Comparison of ENCODE assay signal across 34 cellular contexts in the genomic region with DNA sequence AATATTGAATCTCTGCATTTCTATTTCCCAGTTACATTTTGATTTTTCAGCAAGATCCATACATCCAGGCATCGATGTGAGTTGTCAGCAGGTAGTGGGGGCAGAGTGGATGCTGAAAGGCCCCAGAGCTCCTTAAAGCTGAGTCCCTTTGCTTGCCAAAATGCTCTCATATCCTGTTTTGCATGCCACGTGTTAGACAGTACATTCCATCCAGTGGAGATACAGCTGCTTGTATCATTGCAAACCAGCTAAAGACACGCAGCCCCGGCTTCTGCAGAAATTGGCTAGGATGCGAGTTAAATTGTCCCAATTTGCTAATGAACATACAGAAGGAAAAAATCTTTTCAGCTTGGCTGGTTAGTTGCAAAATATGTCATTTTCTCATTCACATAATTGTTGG.
DNase-seq lines count a peak whose midpoint lies in the region; ATAC-seq and TF ChIP-seq lines count a peak whose summit lies in the region.
"Had no signal": no experiment of that assay in that cellular context is flagged by ENCODE, and none has a peak within 500 bp of the region (broad histone marks: within the 10 kb centered on the region; RNA-seq: fewer than 3 reads in every experiment).

No MANE protein-coding gene starts in this region.

- in situ Hi-C loops in brain microvascular endothelial cell (cut with HindIII; ENCODE audit: low pct_ligation_motif_present, low sequenced_read_pairs): no loop called here

- H3K4me3 ChIP-seq in brain microvascular endothelial cell (ENCODE audit: low read depth, low read length) (no peak overlapping the region), foreskin fibroblast (ENCODE audit: low read depth in 1 of 2, low read length in 2 of 2) (no peak overlapping the region), mesendoderm (ENCODE audit: low read length) (no peak overlapping the region)
- H3K4me3 ChIP-seq: esophagus muscularis mucosa, left ventricle myocardium inferior, MG63, right lobe of liver, tibial artery had no signal

- H2BK5ac ChIP-seq in mesendoderm (ENCODE audit: low read length): no peak overlapping the region

- DNase-seq in HCEC 1CT (peak; percentile 37), brain microvascular endothelial cell (peak; percentile 47), foreskin fibroblast (peak; percentile 50 to 67), NK-92 (lab: John Stamatoyannopoulos, UW; ENCODE audit: unreplicated experiment) (no peak), mesendoderm (no peak)
- DNase-seq: activated CD4-positive, alpha-beta T cell treated with anti-CD3 and anti-CD28 coated beads, Interleukin-2, amount 50 U/mL, for 4 hours; activated CD8-positive, alpha-beta memory T cell treated with anti-CD3 and anti-CD28 coated beads, Interleukin-2, amount 10 ng/mL, durations not matched to agents 7 days and 5 days; activated gamma-delta T cell; activated naive CD8-positive, alpha-beta T cell treated with anti-CD3 and anti-CD28 coated beads for 36 hours; activated T-cell treated with anti-CD3 and anti-CD28 coated beads, Interleukin-2, amount 50 U/mL, for 4 hours; aorta; caudate nucleus; CD4-positive, CD25-positive, alpha-beta regulatory T cell; cortex of kidney; endodermal cell; glutamatergic neuron; KBM-7; left ventricle myocardium inferior; MG63; naive B cell; NCI-H1105; NCI-H187; NCI-H2171 treated with DMSO at 0.1 percent for 48 hours; NCI-H524 treated with DMSO at 0.1 percent for 48 hours; NK-92 treated with Interleukin-12 subunit alpha and Interleukin-12 subunit beta, amount 100 ng/mL, for 24 hours; PC-3; right lobe of liver; stimulated activated CD4-positive, alpha-beta T cell treated with anti-CD3 and anti-CD28 coated beads, Interleukin-4, amount 100 ng/mL, for 24 hours; T-helper 2 cell; tibial artery had no signal

- no peak overlapping the region for H2AK5ac ChIP-seq in mesendoderm (ENCODE audit: low read length)

- H3K27me3 ChIP-seq in brain microvascular endothelial cell (replicated peaks): no peaks in the 10 kb centered on the region
- no peaks in the 10 kb centered on the region for H3K27me3 ChIP-seq in mesendoderm (ENCODE audit: insufficient read depth, low read length, poor library complexity)
- H3K27me3 ChIP-seq: esophagus muscularis mucosa, MG63, neutrophil, right lobe of liver, tibial artery had no signal

- H3K9ac ChIP-seq in mesendoderm (ENCODE audit: low read length): no peak overlapping the region

- H2BK120ac ChIP-seq in mesendoderm (ENCODE audit: low read depth, low read length): no peak overlapping the region

- ATAC-seq in HG02623 (IDR thresholded peaks at IDR 0.05; ENCODE audit: unreplicated experiment) (no peak), HG03280 (IDR thresholded peaks at IDR 0.05; ENCODE audit: unreplicated experiment) (no peak)
- ATAC-seq: activated CD8-positive, alpha-beta memory T cell treated with anti-CD3 and anti-CD28 coated beads, Interleukin-2, amount 10 ng/mL, durations not matched to agents 7 days and 5 days; activated T-cell treated with anti-CD3 and anti-CD28 coated beads, Interleukin-2, amount 50 U/mL, for 4 hours; PC-3; right lobe of liver had no signal

- no peak overlapping the region for H2BK15ac ChIP-seq in mesendoderm (replicated peaks; ENCODE audit: low read depth)

- H3K4me1 ChIP-seq in mesendoderm (ENCODE audit: control insufficient read depth, low read depth, low read length): no peaks in the 10 kb centered on the region
- H3K4me1 ChIP-seq: esophagus muscularis mucosa, left ventricle myocardium inferior, right lobe of liver, tibial artery had no signal

- no peak overlapping the region for H3K56ac ChIP-seq in mesendoderm (ENCODE audit: low read length)

- H3K27ac ChIP-seq in brain microvascular endothelial cell (peak overlapping the region; percentile 50), mesendoderm (ENCODE audit: low read depth, low read length) (no peak overlapping the region)
- H3K27ac ChIP-seq: esophagus muscularis mucosa, left ventricle myocardium inferior, neutrophil, right lobe of liver, tibial artery had no signal

- H3K4ac ChIP-seq in mesendoderm (ENCODE audit: low read depth, low read length): no peak overlapping the region

- no peaks in the 10 kb centered on the region for H3K79me2 ChIP-seq in mesendoderm (ENCODE audit: control insufficient read depth, insufficient read depth, low read length)

- TF ChIP-seq CTCF in brain microvascular endothelial cell (IDR thresholded peaks at IDR 0.05; ENCODE audit: low read depth, low read length, missing control alignments) (no peak), foreskin fibroblast (IDR thresholded peaks at IDR 0.05; ENCODE audit: low read depth, low read length) (no peak)

- no peak overlapping the region for H4K8ac ChIP-seq in mesendoderm (ENCODE audit: low read depth, low read length)

- WGBS in mesendoderm (ENCODE audit: extremely low coverage, insufficient coverage, low lambda C conversion rate): no CpG with 5 or more reads among the region's 5 CpGs

- H3K23ac ChIP-seq in mesendoderm (ENCODE audit: low read length): no peak overlapping the region

- no peak overlapping the region for H3K18ac ChIP-seq in mesendoderm (ENCODE audit: low read length)

- H3K36me3 ChIP-seq in brain microvascular endothelial cell (replicated peaks) (no peaks in the 10 kb centered on the region), mesendoderm (ENCODE audit: control insufficient read depth, insufficient read depth, low read length) (no peaks in the 10 kb centered on the region)
- H3K36me3 ChIP-seq: esophagus muscularis mucosa, left ventricle myocardium inferior, MG63, neutrophil, right lobe of liver, tibial artery had no signal

- no peak overlapping the region for H3K4me2 ChIP-seq in mesendoderm (ENCODE audit: low read length)

- H4K5ac ChIP-seq in mesendoderm (ENCODE audit: low read length): no peak overlapping the region

- H3K79me1 ChIP-seq in mesendoderm (ENCODE audit: low read length): no peaks in the 10 kb centered on the region

Comparison
In these comparisons a context has a peak if more than half of its experiments do, and no peak if none do; other contexts are left out.
1. DNase-seq: peak in HCEC 1CT (single experiment), brain microvascular endothelial cell (single experiment) and foreskin fibroblast (2 of 2); none in NK-92 (single experiment) and mesendoderm (single experiment).